Comparison of ENCODE assay signal across 22 cellular contexts in the genomic region with DNA sequence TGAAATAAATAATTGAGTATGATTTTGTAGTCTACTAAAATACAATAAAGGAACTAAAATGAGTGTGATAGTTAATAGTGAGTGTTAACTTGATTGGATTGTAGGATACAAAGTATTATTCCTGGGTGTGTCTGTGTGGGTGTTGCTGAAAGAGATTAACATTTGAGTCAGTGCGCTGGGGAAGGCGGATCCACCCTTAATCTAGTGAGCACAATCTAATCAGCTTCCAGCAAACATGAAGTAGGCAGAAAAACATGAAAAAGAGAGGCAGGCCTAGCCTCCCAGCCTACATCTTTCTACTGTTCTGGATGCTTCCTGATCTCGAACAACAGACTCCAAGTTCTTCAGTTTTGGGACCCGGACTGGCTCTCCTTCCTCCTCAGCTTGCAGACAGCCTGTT.
"Had no signal": no experiment of that assay in that cellular context is flagged by ENCODE, and none has a peak within 500 bp of the region (broad histone marks: within the 10 kb centered on the region; RNA-seq: fewer than 3 reads in every experiment).

No MANE protein-coding gene starts in this region.

- DNase-seq: effector memory CD8-positive, alpha-beta T cell; foreskin keratinocyte; hippocampal formation; kidney glomerular epithelial cell; mucosa of descending colon; naive thymus-derived CD8-positive, alpha-beta T cell; psoas muscle; retina; spleen; stimulated activated CD4-positive, alpha-beta T cell treated with anti-CD3 and anti-CD28 coated beads, Interleukin-15, amount 100 ng/mL, for 24 hours; stimulated activated CD4-positive, alpha-beta T cell treated with anti-CD3 and anti-CD28 coated beads, Interleukin-1b, Interleukin-23, amount 100 ng/mL, for 48 hours; stimulated activated CD4-positive, alpha-beta T cell treated with anti-CD3 and anti-CD28 coated beads, Interleukin-4, amount 100 ng/mL, for 24 hours; stimulated activated naive B cell treated with anti-CD40 and anti-IgM and Interleukin-4, amounts not matched to agents 10 μg/mL and 1 μg/mL and 100 μg/mL, for 72 hours; stimulated activated naive CD8-positive, alpha-beta T cell treated with anti-CD3 and anti-CD28 coated beads, Interleukin-15, amount 100 ng/mL, for 72 hours; substantia nigra; trophoblast cell had no signal

- H3K27me3 Mint-ChIP-seq: dendritic cell treated with granulocyte-macrophage colony-stimulating factor and Interleukin-4, amounts not matched to agents 40 ng/mL and 50 ng/mL, for 4 days; effector memory CD8-positive, alpha-beta T cell; naive thymus-derived CD8-positive, alpha-beta T cell; stimulated activated naive B cell treated with anti-CD40 and anti-IgM and Interleukin-4, amounts not matched to agents 10 μg/mL and 1 μg/mL and 100 μg/mL, for 72 hours; stimulated activated naive CD8-positive, alpha-beta T cell treated with anti-CD3 and anti-CD28 coated beads, Interleukin-15, amount 100 ng/mL, for 72 hours had no signal

- H3K27ac ChIP-seq: foreskin keratinocyte, neutrophil, psoas muscle, spleen had no signal

- H3K9me3 ChIP-seq: neutrophil, psoas muscle, spleen had no signal

- H3K4me3 Mint-ChIP-seq: dendritic cell treated with granulocyte-macrophage colony-stimulating factor and Interleukin-4, amounts not matched to agents 40 ng/mL and 50 ng/mL, for 4 days; effector memory CD8-positive, alpha-beta T cell; naive thymus-derived CD8-positive, alpha-beta T cell; stimulated activated naive B cell treated with anti-CD40 and anti-IgM and Interleukin-4, amounts not matched to agents 10 μg/mL and 1 μg/mL and 100 μg/mL, for 72 hours; stimulated activated naive CD8-positive, alpha-beta T cell treated with anti-CD3 and anti-CD28 coated beads, Interleukin-15, amount 100 ng/mL, for 72 hours had no signal

- H3K36me3 Mint-ChIP-seq: naive thymus-derived CD8-positive, alpha-beta T cell had no signal

- H3K27ac Mint-ChIP-seq: dendritic cell treated with granulocyte-macrophage colony-stimulating factor and Interleukin-4, amounts not matched to agents 40 ng/mL and 50 ng/mL, for 4 days; effector memory CD8-positive, alpha-beta T cell; naive thymus-derived CD8-positive, alpha-beta T cell; stimulated activated naive B cell treated with anti-CD40 and anti-IgM and Interleukin-4, amounts not matched to agents 10 μg/mL and 1 μg/mL and 100 μg/mL, for 72 hours; stimulated activated naive CD8-positive, alpha-beta T cell treated with anti-CD3 and anti-CD28 coated beads, Interleukin-15, amount 100 ng/mL, for 72 hours had no signal

- FAIRE-seq: colon, islet of Langerhans, urothelium cell line had no signal

- H3K36me3 ChIP-seq: neutrophil, spleen had no signal

- H3K4me1 ChIP-seq: foreskin keratinocyte, psoas muscle had no signal

- H3K9me3 Mint-ChIP-seq: naive thymus-derived CD8-positive, alpha-beta T cell had no signal

- H3K4me3 ChIP-seq: mucosa of descending colon, psoas muscle, spleen had no signal

- ATAC-seq: effector memory CD8-positive, alpha-beta T cell; foreskin keratinocyte; mucosa of descending colon; naive thymus-derived CD8-positive, alpha-beta T cell; psoas muscle; sciatic nerve; stimulated activated naive B cell treated with anti-CD40 and anti-IgM and Interleukin-4, amounts not matched to agents 10 μg/mL and 1 μg/mL and 100 μg/mL, for 72 hours; stimulated activated naive CD8-positive, alpha-beta T cell treated with anti-CD3 and anti-CD28 coated beads, Interleukin-15, amount 100 ng/mL, for 72 hours had no signal

- H3K27me3 ChIP-seq: foreskin keratinocyte, neutrophil, spleen had no signal
